Comparison of ENCODE assay signal across 10 cellular contexts in genomic region chr17:46876353-46876887, GRCh38. TPM values are rescaled to one million over a fixed set of nuclear protein-coding genes. Genes with fewer than 3 reads are reported as not detected.
DNase-seq lines count a peak whose midpoint lies in the region; ATAC-seq, FAIRE-seq and TF ChIP-seq lines count a peak whose summit lies in the region.
"Had no signal": no experiment of that assay in that cellular context is flagged by ENCODE, and none has a peak within 500 bp of the region (broad histone marks: within the 10 kb centered on the region; RNA-seq: fewer than 3 reads in every experiment).

No MANE protein-coding gene starts in this region.

- TF ChIP-seq CTCF in AG09309 (IDR thresholded peaks at IDR 0.05; ENCODE audit: control insufficient read depth, insufficient read depth, low read depth, low read length, missing control alignments) (peak; percentile 29), GM20000 (IDR thresholded peaks at IDR 0.05; ENCODE audit: extremely low read depth, missing control alignments) (peak; percentile 26)

- ATAC-seq in GM21576 (IDR thresholded peaks at IDR 0.05; ENCODE audit: unreplicated experiment) = no peak

- H3K4me3 ChIP-seq in AG09309 (ENCODE audit: control insufficient read depth, low read depth, low read length) = no peak overlapping the region
- H3K4me3 ChIP-seq: skin epidermis had no signal

- DNase-seq in AG09309 (ENCODE audit: low read depth) = no peak
- no peak for DNase-seq in GM20000 (ENCODE audit: low spot score)
- peak; percentile 94 for DNase-seq in NCI-H774 (lab: John Stamatoyannopoulos, UW)
- peak; percentile 51 for DNase-seq in germinal center (ENCODE audit: low spot score)
- DNase-seq in GM19240 (ENCODE audit: insufficient read length, low spot score) = no peak
- DNase-seq in globus pallidus (ENCODE audit: low spot score) = no peak
- DNase-seq in frontal cortex (ENCODE audit: low spot score in 2 of 2) = no peak

- no peak for FAIRE-seq in frontal cortex (lab: Jason Lieb, UNC)
- FAIRE-seq: GM12892 had no signal

RNA-seq across cellular contexts. Expression of gene WNT9B, which starts 25.0 kb away (rescaled TPM):
- not detected for total RNA-seq in frontal cortex

RNA-seq across cellular contexts. Expression of gene GOSR2, which starts 46.5 kb away (rescaled TPM):
- 53.0 TPM for total RNA-seq in frontal cortex

RNA-seq across cellular contexts. Expression of gene WNT3, which starts 57.9 kb away (rescaled TPM):
- 6.1 TPM for total RNA-seq in frontal cortex

Comparison
In these comparisons a context has a peak if more than half of its experiments do, and no peak if none do; other contexts are left out.
1. DNase-seq: peak in NCI-H774 (single experiment) and germinal center (single experiment); none in AG09309 (single experiment), GM20000 (single experiment), GM19240 (single experiment), globus pallidus (single experiment) and frontal cortex (0 of 2).